In genomic region chr17:60077672-60078519, GRCh38 we compare ENCODE assay signal across 8 cellular contexts. TPM values are rescaled to one million over a fixed set of nuclear protein-coding genes. Genes with fewer than 3 reads are reported as not detected.
DNase-seq lines count a peak whose midpoint lies in the region; ATAC-seq and TF ChIP-seq lines count a peak whose summit lies in the region.

No MANE protein-coding gene starts in this region.

- H3K27ac ChIP-seq in PC-9 (peak overlapping the region; percentile 56), angular gyrus (ENCODE audit: low read depth, low read length) (peak overlapping the region; percentile 83)

- H3K4me1 ChIP-seq in PC-9 (replicated peaks; ENCODE audit: insufficient read depth): peaks cover 39% of the 10 kb centered on the region

- peak overlapping the region; percentile 82 for H2AFZ ChIP-seq in PC-9

- intact Hi-C loops in PC-9 (cut with micrococcal nuclease; ENCODE audit: unreplicated experiment): no loop called here

- POLR2A ChIA-PET in PC-9 (lab: Charles Lee; ENCODE audit: unreplicated experiment): interaction anchor here (0.5 to 1.0 kb wide), 4 partner anchors 13 to 1756 kb away, joined by 3 to 11 read pairs (median 4); no protein-coding TSS in a partner anchor

- DNase-seq in PC-9 (no peak), medulla oblongata (ENCODE audit: extremely low spot score) (no peak)
- DNase-seq in stimulated activated CD4-positive, alpha-beta T cell treated with anti-CD3 and anti-CD28 coated beads, Interleukin-15, amount 100 ng/mL, for 48 hours (ENCODE audit: low read depth in 2 of 2): peak; percentile 41 to 50

- no peaks in the 10 kb centered on the region for H3K27me3 ChIP-seq in PC-9 (ENCODE audit: insufficient read depth, low read depth)

- CTCF ChIA-PET in PC-9 (lab: Charles Lee): interaction anchor here (0.6 kb wide), 2 partner anchors 11 to 12 kb away, joined by 3 to 4 read pairs; no protein-coding TSS in a partner anchor

- peak overlapping the region; percentile 96 for H3K4me2 ChIP-seq in PC-9

- no peaks in the 10 kb centered on the region for H3K9me3 ChIP-seq in PC-9 (ENCODE audit: insufficient read depth, low read depth)
- no peaks in the 10 kb centered on the region for H3K9me3 ChIP-seq in iPS-18c (ENCODE audit: control insufficient read depth, insufficient read depth, low read length)

- H3K9me2 ChIP-seq in PC-9 (ENCODE audit: insufficient read depth): no peaks in the 10 kb centered on the region

- H3K79me2 ChIP-seq in PC-9 (ENCODE audit: low read depth): peaks cover 33% of the 10 kb centered on the region

- BruUV-seq in PC-9 (replicated peaks; lab: Mats Ljungman, UMichigan): TSS peak; percentile 20

- no peaks in the 10 kb centered on the region for H4K20me1 ChIP-seq in PC-9 (ENCODE audit: insufficient read depth)

- H3K4me3 ChIP-seq in PC-9: peak overlapping the region; percentile 64
- peak overlapping the region; percentile 65 for H3K4me3 ChIP-seq in iPS-18c (ENCODE audit: insufficient read depth, low read depth, low read length)

- TF ChIP-seq CTCF in PC-9 (conservative IDR thresholded peaks at IDR 0.05): no peak

- H3F3A ChIP-seq in PC-9 (ENCODE audit: insufficient read depth, low read depth): peaks cover 25% of the 10 kb centered on the region

- peaks cover 18% of the 10 kb centered on the region; the same call in 1 of the 2 replicates for H3K36me3 ChIP-seq in PC-9 (ENCODE audit: low read depth)

- ATAC-seq in GM18511 (IDR thresholded peaks at IDR 0.05; ENCODE audit: unreplicated experiment) (peak; percentile 26), HG02798 (IDR thresholded peaks at IDR 0.05; ENCODE audit: poor library complexity, unreplicated experiment) (peak; percentile 26), HG03097 (IDR thresholded peaks at IDR 0.05; ENCODE audit: low FRiP score, unreplicated experiment) (no peak)

RNA-seq across cellular contexts. Expression of gene HEATR6, which starts 0.8 kb away (rescaled TPM):
- 11.7 and 14.7 TPM in 2 replicates for total RNA-seq in PC-9 (2021)

Comparison
In these comparisons a context has a peak if more than half of its experiments do, and no peak if none do; other contexts are left out.
1. DNase-seq: peak in stimulated activated CD4-positive, alpha-beta T cell treated with anti-CD3 and anti-CD28 coated beads, Interleukin-15, amount 100 ng/mL, for 48 hours (2 of 2); none in PC-9 (0 of 2) and medulla oblongata (single experiment).